Comparison of ENCODE assay signal across 26 cellular contexts in genomic region chr12:41452838-41453237, GRCh38.
"Had no signal": no experiment of that assay in that cellular context is flagged by ENCODE, and none has a peak within 500 bp of the region (broad histone marks: within the 10 kb centered on the region; RNA-seq: fewer than 3 reads in every experiment).

No MANE protein-coding gene starts in this region.

- H3K27me3 Mint-ChIP-seq: effector memory CD8-positive, alpha-beta T cell had no signal

- H3K4me3 Mint-ChIP-seq: effector memory CD8-positive, alpha-beta T cell; immature natural killer cell; natural killer cell; type B pancreatic cell had no signal

- ATAC-seq: effector memory CD8-positive, alpha-beta T cell; heart right ventricle; left ventricle myocardium superior; lower lobe of right lung; natural killer cell; sciatic nerve; stimulated activated naive CD8-positive, alpha-beta T cell treated with anti-CD3 and anti-CD28 coated beads, Interleukin-15, Interleukin-2, amounts not matched to agents 100 U/mL and 50 U/mL, for 24 hours had no signal

- H3K36me3 ChIP-seq: esophagus squamous epithelium, heart right ventricle, lower lobe of right lung, prostate gland, right atrium auricular region, tibial artery had no signal

- H3K36me3 Mint-ChIP-seq: immature natural killer cell, natural killer cell, type B pancreatic cell had no signal

- H3K9me3 Mint-ChIP-seq: type B pancreatic cell had no signal

- H3K4me2 ChIP-seq: smooth muscle cell had no signal

- H3K4me1 ChIP-seq: esophagus squamous epithelium, heart right ventricle, lower lobe of right lung, prostate gland, right atrium auricular region, testis had no signal

- H3K9me3 ChIP-seq: esophagus squamous epithelium, heart right ventricle, lower lobe of right lung, prostate gland, right atrium auricular region, testis, tibial artery had no signal

- H3K27ac Mint-ChIP-seq: effector memory CD8-positive, alpha-beta T cell; immature natural killer cell; natural killer cell; type B pancreatic cell had no signal

- H3K4me1 Mint-ChIP-seq: immature natural killer cell, natural killer cell had no signal

- H3K27ac ChIP-seq: coronary artery, esophagus squamous epithelium, heart right ventricle, lower lobe of right lung, prostate gland, right atrium auricular region, testis, tibial artery had no signal

- DNase-seq: effector memory CD8-positive, alpha-beta T cell; erythroblast; esophagus squamous epithelium; foreskin melanocyte; glutamatergic neuron; heart right ventricle; hippocampal formation; immature natural killer cell; left ventricle myocardium superior; lower lobe of right lung; natural killer cell; nucleus accumbens; stimulated activated CD4-positive, alpha-beta T cell treated with anti-CD3 and anti-CD28 coated beads, Interleukin-12 subunit alpha, Interleukin-12 subunit beta, amount 100 ng/mL, for 4 hours; stimulated activated CD4-positive, alpha-beta T cell treated with anti-CD3 and anti-CD28 coated beads, Interleukin-1b, Interleukin-23, amount 100 ng/mL, for 48 hours; stimulated activated CD4-positive, alpha-beta T cell treated with anti-CD3 and anti-CD28 coated beads, Interleukin-4, amount 100 ng/mL, for 1 hour; stimulated activated CD8-positive, alpha-beta memory T cell treated with anti-CD3 and anti-CD28 coated beads, Interleukin-4, amount 100 ng/mL, for 48 hours; stimulated activated naive CD8-positive, alpha-beta T cell treated with anti-CD3 and anti-CD28 coated beads, Interleukin-15, Interleukin-2, amounts not matched to agents 100 U/mL and 50 U/mL, for 24 hours; substantia nigra; testis; tibial artery had no signal

- H3K4me3 ChIP-seq: coronary artery, esophagus squamous epithelium, heart right ventricle, lower lobe of right lung, prostate gland, right atrium auricular region, smooth muscle cell, testis, tibial artery had no signal

- H3K27me3 ChIP-seq: esophagus squamous epithelium, heart right ventricle, right atrium auricular region, testis, tibial artery had no signal
